ENCODE assay signal across 26 cellular contexts in genomic region chr5:85663708-85664031, GRCh38.
DNase-seq lines count a peak whose midpoint lies in the region; ATAC-seq and TF ChIP-seq lines count a peak whose summit lies in the region.
"Had no signal": no experiment of that assay in that cellular context is flagged by ENCODE, and none has a peak within 500 bp of the region (broad histone marks: within the 10 kb centered on the region; RNA-seq: fewer than 3 reads in every experiment).

No MANE protein-coding gene starts in this region.

- 37% methylated on average over 2 of the region's 2 CpGs for WGBS in SK-N-SH (ENCODE audit: low lambda C conversion rate)

- TF ChIP-seq CTCF in 22Rv1 (IDR thresholded peaks at IDR 0.05), result no peak
- TF ChIP-seq CTCF in C4-2B (conservative IDR thresholded peaks at IDR 0.05), result no peak
- no peak for TF ChIP-seq CTCF in SK-N-SH (IDR thresholded peaks at IDR 0.05)
- TF ChIP-seq CTCF in left lung (IDR thresholded peaks at IDR 0.05), result no peak
- TF ChIP-seq CTCF in coronary artery (IDR thresholded peaks at IDR 0.05), result no peak

- 0 out of 2 replicates have a peak, but pooled peaks cover 3% of the 10 kb centered on the region for H3K9me3 ChIP-seq in HUES6 (ENCODE audit: control insufficient read depth, insufficient read depth, low read depth, low read length)
- no peaks in the 10 kb centered on the region for H3K9me3 ChIP-seq in SK-N-SH
- no peaks in the 10 kb centered on the region for H3K9me3 ChIP-seq in left lung
- H3K9me3 ChIP-seq: BLaER1 treated with 17β-estradiol and CSF1 and Interleukin-3, amounts not matched to agents 10 nM and 100 nM; colonic mucosa; mucosa of descending colon; thyroid gland had no signal

- H3K79me2 ChIP-seq in SK-N-SH (ENCODE audit: insufficient read depth), result no peaks in the 10 kb centered on the region

- intact Hi-C loops in left lung (cut with DNase I), result no loop called here

- POLR2A ChIA-PET in SK-N-SH (lab: Yijun Ruan, JAX), result no interaction called here

- H3K27ac ChIP-seq in 22Rv1 (peak overlapping the region; percentile 76), C4-2B (peak overlapping the region; percentile 95), HUES6 (ENCODE audit: low read depth, low read length) (peak overlapping the region; percentile 77; the same call in 1 of the 2 replicates), SK-N-SH (ENCODE audit: low read depth in 2 of 2, low read length in 1 of 2) (peak overlapping the region; percentile 22 to 93; a peak in 2 of 4 replicates), left lung (no peak overlapping the region), coronary artery (no peak overlapping the region)
- H3K27ac ChIP-seq: BLaER1 treated with 17β-estradiol and CSF1 and Interleukin-3, amounts not matched to agents 10 nM and 100 nM; colonic mucosa; epithelial cell of prostate; thyroid gland had no signal

- H3K4me3 ChIP-seq in HUES6 (ENCODE audit: low read depth, low read length), result peak overlapping the region; percentile 60
- peak overlapping the region; percentile 56 to 68 for H3K4me3 ChIP-seq in SK-N-SH (ENCODE audit: low read depth in 2 of 2, low read length in 1 of 2)
- H3K4me3 ChIP-seq in left lung, result no peak overlapping the region
- no peak overlapping the region for H3K4me3 ChIP-seq in coronary artery
- H3K4me3 ChIP-seq: BLaER1 treated with 17β-estradiol and CSF1 and Interleukin-3, amounts not matched to agents 10 nM and 100 nM; colonic mucosa; mucosa of descending colon; thyroid gland had no signal

- H3K4me1 ChIP-seq in HUES6 (ENCODE audit: control insufficient read depth, insufficient read depth, low read length) (no peaks in the 10 kb centered on the region), SK-N-SH (ENCODE audit: control insufficient read depth in 1 of 2, insufficient read depth in 2 of 2, low read depth in 1 of 2, low read length in 1 of 2) (no peaks in the 10 kb centered on the region), left lung (no peaks in the 10 kb centered on the region)
- H3K4me1 ChIP-seq: BLaER1 treated with 17β-estradiol and CSF1 and Interleukin-3, amounts not matched to agents 10 nM and 100 nM; colonic mucosa; thyroid gland had no signal

- H3F3A ChIP-seq in SK-N-SH (replicated peaks; ENCODE audit: insufficient read depth), result no peaks in the 10 kb centered on the region

- H3K27me3 ChIP-seq in HUES6 (ENCODE audit: control insufficient read depth, insufficient read depth, low read length), result no peaks in the 10 kb centered on the region
- H3K27me3 ChIP-seq in SK-N-SH (ENCODE audit: insufficient read depth), result no peaks in the 10 kb centered on the region
- no peaks in the 10 kb centered on the region for H3K27me3 ChIP-seq in left lung
- H3K27me3 ChIP-seq: BLaER1 treated with 17β-estradiol and CSF1 and Interleukin-3, amounts not matched to agents 10 nM and 100 nM; colonic mucosa; thyroid gland had no signal

- peak overlapping the region; percentile 64 for H3K4me2 ChIP-seq in SK-N-SH
- H3K4me2 ChIP-seq: BLaER1 treated with 17β-estradiol and CSF1 and Interleukin-3, amounts not matched to agents 10 nM and 100 nM had no signal

- H3K36me3 ChIP-seq in HUES6 (ENCODE audit: control insufficient read depth, insufficient read depth, low read length) (no peaks in the 10 kb centered on the region), SK-N-SH (replicated peaks in 1 of 2; ENCODE audit: control insufficient read depth in 1 of 2, insufficient read depth in 2 of 2, low read length in 1 of 2) (no peaks in the 10 kb centered on the region), left lung (no peaks in the 10 kb centered on the region)
- H3K36me3 ChIP-seq: BLaER1 treated with 17β-estradiol and CSF1 and Interleukin-3, amounts not matched to agents 10 nM and 100 nM; colonic mucosa; thyroid gland had no signal

- DNase-seq in SK-N-SH, result peak; percentile 24
- no peak for DNase-seq in stimulated activated CD4-positive, alpha-beta T cell treated with anti-CD3 and anti-CD28 coated beads, Interleukin-4, amount 100 ng/mL, for 1 hour
- DNase-seq in left lung, result no peak
- DNase-seq in coronary artery (ENCODE audit: low spot score), result no peak
- DNase-seq: activated CD4-positive, alpha-beta T cell treated with anti-CD3 and anti-CD28 coated beads, Interleukin-2, amount 50 U/mL, for 4 hours; activated CD8-positive, alpha-beta memory T cell treated with anti-CD3 and anti-CD28 coated beads, Interleukin-2, amount 10 ng/mL, durations not matched to agents 7 days and 5 days; activated gamma-delta T cell; activated T-cell treated with anti-CD3 and anti-CD28 coated beads, Interleukin-2, amount 50 U/mL, for 4 hours; colonic mucosa; effector CD8-positive, alpha-beta T cell; HCEC 1CT; hippocampal formation; IMR-90; left colon; mammary epithelial cell; mucosa of descending colon; NCI-H1694 treated with DMSO at 0.1 percent for 48 hours; NCI-H526; stimulated activated CD4-positive, alpha-beta T cell treated with anti-CD3 and anti-CD28 coated beads, Interleukin-4, amount 100 ng/mL, for 24 hours; thyroid gland had no signal

- H3K9me2 ChIP-seq in SK-N-SH, result no peaks in the 10 kb centered on the region

- CTCF ChIA-PET in SK-N-SH (lab: Yijun Ruan, JAX), result no interaction called here

- H3K9ac ChIP-seq in HUES6 (ENCODE audit: low read length) (peak overlapping the region; percentile 71), SK-N-SH (peak overlapping the region; percentile 58)
- H3K9ac ChIP-seq: BLaER1 treated with 17β-estradiol and CSF1 and Interleukin-3, amounts not matched to agents 10 nM and 100 nM had no signal

- H4K20me1 ChIP-seq in SK-N-SH (ENCODE audit: insufficient read depth), result no peaks in the 10 kb centered on the region
- H4K20me1 ChIP-seq: BLaER1 treated with 17β-estradiol and CSF1 and Interleukin-3, amounts not matched to agents 10 nM and 100 nM had no signal

- TF ChIP-seq EP300 in SK-N-SH (IDR thresholded peaks at IDR 0.05; ENCODE audit: borderline replicate concordance in 1 of 2, low read depth in 1 of 2, low read length in 1 of 2), result no peak

- peak overlapping the region; percentile 94 for H2AFZ ChIP-seq in SK-N-SH (ENCODE audit: low read depth)

- ATAC-seq in left lung, result no peak
- ATAC-seq: activated CD4-positive, CD25-positive, alpha-beta regulatory T cell treated with anti-CD3 and anti-CD28 coated beads, Interleukin-2, amount 50 U/mL, for 24 hours; activated CD8-positive, alpha-beta memory T cell treated with anti-CD3 and anti-CD28 coated beads, Interleukin-2, amount 10 ng/mL, durations not matched to agents 7 days and 5 days; activated T-cell treated with anti-CD3 and anti-CD28 coated beads, Interleukin-2, amount 50 U/mL, for 4 hours; left colon; mucosa of descending colon had no signal

- TF ChIP-seq RAD21 in SK-N-SH (IDR thresholded peaks at IDR 0.05; ENCODE audit: low read length), result no peak

TF ChIP-seq in SK-N-SH, 30 proteins besides CTCF, POLR2A, EP300 and RAD21:
- no peak for TF ChIP-seq POLR2AphosphoS5 (IDR thresholded peaks at IDR 0.05; ENCODE audit: low read depth, low read length)
- TF ChIP-seq FOSL2 (IDR thresholded peaks at IDR 0.05; ENCODE audit: borderline replicate concordance, low read depth), result no peak
- no peak for TF ChIP-seq EZH2phosphoT487 (IDR thresholded peaks at IDR 0.05; ENCODE audit: borderline replicate concordance, low read depth)
- no peak for TF ChIP-seq MEF2A (IDR thresholded peaks at IDR 0.05; ENCODE audit: borderline replicate concordance, low read depth)
- TF ChIP-seq GABPA (IDR thresholded peaks at IDR 0.05; ENCODE audit: low read depth), result no peak
- no peak for TF ChIP-seq RFX5 (IDR thresholded peaks at IDR 0.05; ENCODE audit: low read length)
- TF ChIP-seq RCOR1 (IDR thresholded peaks at IDR 0.05; ENCODE audit: low read length), result no peak
- no peak for TF ChIP-seq JUND (IDR thresholded peaks at IDR 0.05)
- no peak for TF ChIP-seq NRF1 (IDR thresholded peaks at IDR 0.05; ENCODE audit: low read depth, low read length)
- no peak for TF ChIP-seq ELF1 (IDR thresholded peaks at IDR 0.05)
- TF ChIP-seq SIN3A (IDR thresholded peaks at IDR 0.05; ENCODE audit: borderline replicate concordance, low read depth, low read length), result no peak
- TF ChIP-seq, protein P1, sequence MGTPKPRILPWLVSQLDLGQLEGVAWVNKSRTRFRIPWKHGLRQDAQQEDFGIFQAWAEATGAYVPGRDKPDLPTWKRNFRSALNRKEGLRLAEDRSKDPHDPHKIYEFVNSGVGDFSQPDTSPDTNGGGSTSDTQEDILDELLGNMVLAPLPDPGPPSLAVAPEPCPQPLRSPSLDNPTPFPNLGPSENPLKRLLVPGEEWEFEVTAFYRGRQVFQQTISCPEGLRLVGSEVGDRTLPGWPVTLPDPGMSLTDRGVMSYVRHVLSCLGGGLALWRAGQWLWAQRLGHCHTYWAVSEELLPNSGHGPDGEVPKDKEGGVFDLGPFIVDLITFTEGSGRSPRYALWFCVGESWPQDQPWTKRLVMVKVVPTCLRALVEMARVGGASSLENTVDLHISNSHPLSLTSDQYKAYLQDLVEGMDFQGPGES (IDR thresholded peaks at IDR 0.05; ENCODE audit: low read depth, low read length), result no peak
- TF ChIP-seq FOXM1 (IDR thresholded peaks at IDR 0.05; ENCODE audit: low read depth), result no peak
- TF ChIP-seq RXRA (IDR thresholded peaks at IDR 0.05; ENCODE audit: borderline replicate concordance, low read depth), result no peak
- TF ChIP-seq TEAD4 (IDR thresholded peaks at IDR 0.05; ENCODE audit: borderline replicate concordance, insufficient read depth), result no peak
- no peak for TF ChIP-seq NFIC (IDR thresholded peaks at IDR 0.05; ENCODE audit: borderline replicate concordance)

Comparison
In these comparisons a context has a peak if more than half of its experiments do, and no peak if none do; other contexts are left out.
1. H3K27ac ChIP-seq: peak in 22Rv1 (single experiment), C4-2B (single experiment), HUES6 (single experiment) and SK-N-SH (2 of 2); none in left lung (0 of 2) and coronary artery (0 of 2).
2. H3K4me3 ChIP-seq: peak in HUES6 (single experiment) and SK-N-SH (2 of 2); none in left lung (0 of 2) and coronary artery (single experiment).